Comparison of ENCODE assay signal across 8 cellular contexts in genomic region chr9:37119907-37120839, GRCh38. TPM values are rescaled to one million over a fixed set of nuclear protein-coding genes. Genes with fewer than 3 reads are reported as not detected.
A peak's percentile ranks its signal among the peaks of the same experiment; 100 is the strongest.
DNase-seq lines count a peak whose midpoint lies in the region; ATAC-seq lines count a peak whose summit lies in the region.

TSS of gene ZCCHC7 (plus strand) at chr9:37120574.

- H4K20me1 ChIP-seq in BLaER1 treated with 17β-estradiol and CSF1 and Interleukin-3, amounts not matched to agents 10 nM and 100 nM, result peaks cover 0 to 7% (median 0%) of the 10 kb centered on the region in 11 experiments; a peak in 3 of 22 replicates

- peak within 1 kb of the TSS; percentile 79 to 96 (median 92) for H3K4me3 ChIP-seq in BLaER1 treated with 17β-estradiol and CSF1 and Interleukin-3, amounts not matched to agents 10 nM and 100 nM

- H3K36me3 ChIP-seq in BLaER1 treated with 17β-estradiol and CSF1 and Interleukin-3, amounts not matched to agents 10 nM and 100 nM, result peaks cover 0 to 12% (median 0%) of the 10 kb centered on the region in 11 experiments; a peak in 3 of 22 replicates

- peaks cover 0 to 17% (median 9%) of the 10 kb centered on the region in 11 experiments; a peak in 15 of 22 replicates for H3K9me3 ChIP-seq in BLaER1 treated with 17β-estradiol and CSF1 and Interleukin-3, amounts not matched to agents 10 nM and 100 nM (replicated peaks in 1 of 11)

- H3K27me3 ChIP-seq in BLaER1 treated with 17β-estradiol and CSF1 and Interleukin-3, amounts not matched to agents 10 nM and 100 nM, result no peaks in the 10 kb centered on the region

- DNase-seq in NCI-H748 (lab: John Stamatoyannopoulos, UW; ENCODE audit: unreplicated experiment) (peak; percentile 94), dedifferentiated amniotic fluid mesenchymal stem cell (ENCODE audit: extremely low spot score) (peak; percentile 94), left lobe of liver (ENCODE audit: low spot score) (peak; percentile 97)
- peak; percentile 97 for DNase-seq in activated CD4-positive, alpha-beta T cell treated with anti-CD3 and anti-CD28 coated beads, Interleukin-2, amount 50 U/mL, for 1 hour
- peak; percentile 96 for DNase-seq in stimulated activated CD4-positive, alpha-beta T cell treated with anti-CD3 and anti-CD28 coated beads, Interleukin-2, amount 100 ng/mL, for 4 hours (ENCODE audit: low read depth)

- ATAC-seq in GM19351 (IDR thresholded peaks at IDR 0.05; ENCODE audit: unreplicated experiment), result peak; percentile 93
- ATAC-seq in HG03521 (IDR thresholded peaks at IDR 0.05; ENCODE audit: unreplicated experiment), result peak; percentile 90
- ATAC-seq in left lobe of liver, result peak; percentile 96

- H3K4me2 ChIP-seq in BLaER1 treated with 17β-estradiol and CSF1 and Interleukin-3, amounts not matched to agents 10 nM and 100 nM, result peak within 1 kb of the TSS; percentile 84 to 98 (median 91)

- peaks cover 11 to 44% (median 32%) of the 10 kb centered on the region in 10 experiments for H3K4me1 ChIP-seq in BLaER1 treated with 17β-estradiol and CSF1 and Interleukin-3, amounts not matched to agents 10 nM and 100 nM

- H3K9ac ChIP-seq in BLaER1 treated with 17β-estradiol and CSF1 and Interleukin-3, amounts not matched to agents 10 nM and 100 nM, result peak within 1 kb of the TSS; percentile 94 to 99 (median 96)

- H3K27ac ChIP-seq in BLaER1 treated with 17β-estradiol and CSF1 and Interleukin-3, amounts not matched to agents 10 nM and 100 nM, result peak within 1 kb of the TSS; percentile 88 to 99 (median 97)

RNA-seq across cellular contexts. Expression of gene ZCCHC7, which starts in this region (rescaled TPM):
- total RNA-seq in left lobe of liver, result 6.5 TPM

Comparison
In these comparisons a context has a peak if more than half of its experiments do, and no peak if none do; other contexts are left out.
1. Peak in every context shown above with its lines: DNase-seq, ATAC-seq, H3K4me3 ChIP-seq and H3K27ac ChIP-seq.